ENCODE assay signal across 10 cellular contexts in genomic region chr12:102118874-102119273, GRCh38. TPM values are rescaled to one million over a fixed set of nuclear protein-coding genes. Genes with fewer than 3 reads are reported as not detected.
DNase-seq lines count a peak whose midpoint lies in the region; ATAC-seq and TF ChIP-seq lines count a peak whose summit lies in the region.
"Had no signal": no experiment of that assay in that cellular context is flagged by ENCODE, and none has a peak within 500 bp of the region (broad histone marks: within the 10 kb centered on the region; RNA-seq: fewer than 3 reads in every experiment).

No MANE protein-coding gene starts in this region.

- peaks cover 34% of the 10 kb centered on the region for H3K36me3 Mint-ChIP-seq in activated CD8-positive, alpha-beta memory T cell treated with anti-CD3 and anti-CD28 coated beads, Interleukin-2, amount 10 ng/mL, durations not matched to agents 7 days and 5 days
- peaks cover 20% of the 10 kb centered on the region for H3K36me3 Mint-ChIP-seq in activated CD8-positive, alpha-beta T cell treated with anti-CD3 and anti-CD28 coated beads for 36 hours (ENCODE audit: low read depth)

- intact Hi-C loops in activated CD8-positive, alpha-beta T cell treated with anti-CD3 and anti-CD28 coated beads for 36 hours (cut with micrococcal nuclease) = no loop called here

- no peak for ATAC-seq in activated CD8-positive, alpha-beta memory T cell treated with anti-CD3 and anti-CD28 coated beads, Interleukin-2, amount 10 ng/mL, durations not matched to agents 7 days and 5 days
- no peak for ATAC-seq in activated CD8-positive, alpha-beta T cell treated with anti-CD3 and anti-CD28 coated beads for 36 hours
- ATAC-seq in stimulated activated naive CD8-positive, alpha-beta T cell treated with anti-CD3 and anti-CD28 coated beads, Interleukin-15, amount 100 ng/mL, for 72 hours = no peak

- peak overlapping the region; percentile 92 for H3K4me3 Mint-ChIP-seq in activated CD8-positive, alpha-beta memory T cell treated with anti-CD3 and anti-CD28 coated beads, Interleukin-2, amount 10 ng/mL, durations not matched to agents 7 days and 5 days
- H3K4me3 Mint-ChIP-seq in activated CD8-positive, alpha-beta T cell treated with anti-CD3 and anti-CD28 coated beads for 36 hours = peak overlapping the region; percentile 97
- H3K4me3 Mint-ChIP-seq in stimulated activated naive CD8-positive, alpha-beta T cell treated with anti-CD3 and anti-CD28 coated beads, Interleukin-15, amount 100 ng/mL, for 72 hours = peak overlapping the region; percentile 61 to 94

- CTCF ChIA-PET in activated CD8-positive, alpha-beta memory T cell treated with anti-CD3 and anti-CD28 coated beads, Interleukin-2, amount 10 ng/mL, durations not matched to agents 7 days and 5 days (lab: Charles Lee) = interaction anchor here (0.8 to 1.2 kb wide), 2 partner anchors 20 to 23 kb away, joined by 3 read pairs; no protein-coding TSS in a partner anchor
- CTCF ChIA-PET in activated CD8-positive, alpha-beta T cell treated with anti-CD3 and anti-CD28 coated beads for 36 hours (lab: Charles Lee) = interaction anchor here (1.1 kb wide), 1 partner anchor 23 kb away, joined by 3 read pairs; no protein-coding TSS in a partner anchor

- TF ChIP-seq CTCF in activated CD8-positive, alpha-beta T cell treated with anti-CD3 and anti-CD28 coated beads for 36 hours (IDR thresholded peaks at IDR 0.05) = no peak

- H3K27ac ChIP-seq in iPS-18a (ENCODE audit: low read length) = no peak overlapping the region

- H3K9me3 Mint-ChIP-seq in activated CD8-positive, alpha-beta memory T cell treated with anti-CD3 and anti-CD28 coated beads, Interleukin-2, amount 10 ng/mL, durations not matched to agents 7 days and 5 days (ENCODE audit: low read depth) = no peaks in the 10 kb centered on the region
- no peaks in the 10 kb centered on the region for H3K9me3 Mint-ChIP-seq in activated CD8-positive, alpha-beta T cell treated with anti-CD3 and anti-CD28 coated beads for 36 hours
- no peaks in the 10 kb centered on the region for H3K9me3 Mint-ChIP-seq in stimulated activated naive CD8-positive, alpha-beta T cell treated with anti-CD3 and anti-CD28 coated beads, Interleukin-15, amount 100 ng/mL, for 72 hours

- H3K4me1 Mint-ChIP-seq in activated CD8-positive, alpha-beta memory T cell treated with anti-CD3 and anti-CD28 coated beads, Interleukin-2, amount 10 ng/mL, durations not matched to agents 7 days and 5 days = peaks cover 38% of the 10 kb centered on the region
- H3K4me1 Mint-ChIP-seq in activated CD8-positive, alpha-beta T cell treated with anti-CD3 and anti-CD28 coated beads for 36 hours (ENCODE audit: low read depth) = peaks cover 22% of the 10 kb centered on the region
- peaks cover 31% of the 10 kb centered on the region for H3K4me1 Mint-ChIP-seq in stimulated activated naive CD8-positive, alpha-beta T cell treated with anti-CD3 and anti-CD28 coated beads, Interleukin-15, amount 100 ng/mL, for 72 hours

- H3K9ac ChIP-seq in iPS-18a (ENCODE audit: low read length) = no peak overlapping the region

- DNase-seq in activated CD8-positive, alpha-beta memory T cell treated with anti-CD3 and anti-CD28 coated beads, Interleukin-2, amount 10 ng/mL, durations not matched to agents 7 days and 5 days = no peak
- no peak for DNase-seq in activated CD8-positive, alpha-beta memory T cell treated with anti-CD3 and anti-CD28 coated beads, Interleukin-2, amount 50 U/mL, for 48 hours
- no peak for DNase-seq in activated CD8-positive, alpha-beta T cell treated with anti-CD3 and anti-CD28 coated beads for 36 hours
- no peak for DNase-seq in stimulated activated naive CD8-positive, alpha-beta T cell treated with anti-CD3 and anti-CD28 coated beads, Interleukin-15, amount 100 ng/mL, for 72 hours
- no peak for DNase-seq in CD1c-positive myeloid dendritic cell (ENCODE audit: extremely low spot score)
- DNase-seq in foreskin melanocyte = no peak
- no peak for DNase-seq in DMS53 treated with DMSO at 0.1 percent for 48 hours (lab: John Stamatoyannopoulos, UW; ENCODE audit: unreplicated experiment)
- DNase-seq: mucosa of descending colon, NCI-H2107 had no signal

- no peaks in the 10 kb centered on the region for H3K27me3 ChIP-seq in iPS-18a (ENCODE audit: control insufficient read depth, insufficient read depth, low read length)

- no peaks in the 10 kb centered on the region for H3K9me3 ChIP-seq in iPS-18a (ENCODE audit: control insufficient read depth, low read depth, low read length)
- H3K9me3 ChIP-seq: mucosa of descending colon had no signal

- peaks cover 25% of the 10 kb centered on the region for H3K36me3 ChIP-seq in iPS-18a (ENCODE audit: control insufficient read depth, low read depth, low read length)

- peaks cover 9% of the 10 kb centered on the region for H3K4me1 ChIP-seq in iPS-18a (ENCODE audit: control insufficient read depth, low read depth, low read length)

- H3K27ac Mint-ChIP-seq in activated CD8-positive, alpha-beta memory T cell treated with anti-CD3 and anti-CD28 coated beads, Interleukin-2, amount 10 ng/mL, durations not matched to agents 7 days and 5 days = peak overlapping the region; percentile 72
- H3K27ac Mint-ChIP-seq in activated CD8-positive, alpha-beta T cell treated with anti-CD3 and anti-CD28 coated beads for 36 hours = peak overlapping the region; percentile 32
- peak overlapping the region in 1 of 2 donors; percentile 84 for H3K27ac Mint-ChIP-seq in stimulated activated naive CD8-positive, alpha-beta T cell treated with anti-CD3 and anti-CD28 coated beads, Interleukin-15, amount 100 ng/mL, for 72 hours

- peak overlapping the region; percentile 99 for H3K4me3 ChIP-seq in iPS-18a (ENCODE audit: low read length)

- H3K27me3 Mint-ChIP-seq in activated CD8-positive, alpha-beta memory T cell treated with anti-CD3 and anti-CD28 coated beads, Interleukin-2, amount 10 ng/mL, durations not matched to agents 7 days and 5 days = no peaks in the 10 kb centered on the region
- no peaks in the 10 kb centered on the region for H3K27me3 Mint-ChIP-seq in activated CD8-positive, alpha-beta T cell treated with anti-CD3 and anti-CD28 coated beads for 36 hours
- H3K27me3 Mint-ChIP-seq in stimulated activated naive CD8-positive, alpha-beta T cell treated with anti-CD3 and anti-CD28 coated beads, Interleukin-15, amount 100 ng/mL, for 72 hours = no peaks in the 10 kb centered on the region

- POLR2A ChIA-PET in activated CD8-positive, alpha-beta T cell treated with anti-CD3 and anti-CD28 coated beads for 36 hours (lab: Charles Lee) = interaction anchor here (0.6 kb wide), 1 partner anchor 17 kb away, joined by 4 read pairs; no protein-coding TSS in a partner anchor

RNA-seq across cellular contexts. Expression of gene NUP37, which starts 1.0 kb away (rescaled TPM):
- total RNA-seq in activated CD8-positive, alpha-beta memory T cell treated with anti-CD3 and anti-CD28 coated beads, Interleukin-2, amount 10 ng/mL, durations not matched to agents 7 days and 5 days = 10 to 100 TPM; 56.7 to 74.1 TPM
- total RNA-seq in activated CD8-positive, alpha-beta T cell treated with anti-CD3 and anti-CD28 coated beads for 36 hours = 100 to 1,000 TPM in 1 of 2 experiments, 10 to 100 TPM in 1; 99.1 to 104 TPM

RNA-seq across cellular contexts. Expression of gene PARPBP, which starts 1.1 kb away (rescaled TPM):
- 10 to 100 TPM; 27.2 to 33.5 TPM for total RNA-seq in activated CD8-positive, alpha-beta memory T cell treated with anti-CD3 and anti-CD28 coated beads, Interleukin-2, amount 10 ng/mL, durations not matched to agents 7 days and 5 days
- total RNA-seq in activated CD8-positive, alpha-beta T cell treated with anti-CD3 and anti-CD28 coated beads for 36 hours = 10 to 100 TPM; 26.1 to 26.2 TPM

RNA-seq across cellular contexts. Expression of gene WASHC3, which starts 57.1 kb away (rescaled TPM):
- total RNA-seq in activated CD8-positive, alpha-beta memory T cell treated with anti-CD3 and anti-CD28 coated beads, Interleukin-2, amount 10 ng/mL, durations not matched to agents 7 days and 5 days = 10 to 100 TPM; 32.4 to 36.8 TPM
- total RNA-seq in activated CD8-positive, alpha-beta T cell treated with anti-CD3 and anti-CD28 coated beads for 36 hours = 10 to 100 TPM; 30.7 to 32.3 TPM
